In the genomic region with DNA sequence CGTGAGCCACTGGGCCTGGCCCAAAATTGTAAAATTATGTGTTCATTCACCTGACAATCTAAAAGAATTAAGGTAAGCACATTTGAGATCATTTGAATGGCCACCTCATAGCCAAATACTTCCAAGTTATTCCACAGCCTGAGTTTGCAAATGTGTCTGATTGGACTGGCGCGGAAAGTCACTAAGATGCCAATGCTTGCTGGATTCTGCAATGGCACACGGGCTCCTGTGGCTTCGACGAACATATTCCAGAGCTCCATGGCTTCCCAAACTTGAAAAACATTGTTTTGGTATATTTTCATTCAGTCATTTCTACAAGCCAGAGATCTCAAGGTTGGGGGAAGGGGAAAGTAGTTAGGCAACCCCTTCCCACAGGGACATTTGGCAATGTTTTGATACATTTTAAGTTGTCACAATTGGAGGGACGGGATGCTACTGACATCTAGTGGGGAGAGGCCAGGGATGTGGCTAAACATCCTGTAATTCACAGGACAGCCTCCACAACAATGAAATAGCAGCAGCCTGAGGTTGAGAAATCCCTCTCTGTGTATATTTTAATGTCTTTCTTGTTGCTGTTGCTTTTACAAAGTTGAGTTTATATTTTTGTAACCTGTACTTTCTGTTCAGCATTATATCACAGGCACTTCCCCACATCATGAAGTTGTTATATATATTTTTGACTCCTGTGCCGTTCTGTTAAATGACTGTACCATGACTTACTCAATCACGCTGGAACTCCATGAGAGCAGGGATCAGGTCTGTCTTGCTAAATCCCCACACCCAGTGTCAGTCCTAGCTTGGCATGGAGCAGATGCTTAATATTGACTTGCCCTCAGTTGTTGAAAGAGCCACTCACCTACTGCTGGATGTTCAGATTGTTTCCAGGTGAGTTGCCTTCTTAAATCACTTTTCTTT, we compare ENCODE assay signal across 1 cellular context.
TF ChIP-seq lines count a peak whose summit lies in the region.

No MANE protein-coding gene starts in this region.

TF ChIP-seq in SK-N-SH treated with all-trans-retinoic acid at 6 μM for 48 hours, 23 proteins besides CTCF, POLR2A, EP300 and RAD21 (continued from another document):
- TF ChIP-seq POU6F1 (CRISPR knock-in tag; IDR thresholded peaks at IDR 0.05; ENCODE audit: borderline replicate concordance, low read depth), result no peak
- no peak for TF ChIP-seq OSR1 (CRISPR knock-in tag; IDR thresholded peaks at IDR 0.05)
- TF ChIP-seq, protein P1, sequence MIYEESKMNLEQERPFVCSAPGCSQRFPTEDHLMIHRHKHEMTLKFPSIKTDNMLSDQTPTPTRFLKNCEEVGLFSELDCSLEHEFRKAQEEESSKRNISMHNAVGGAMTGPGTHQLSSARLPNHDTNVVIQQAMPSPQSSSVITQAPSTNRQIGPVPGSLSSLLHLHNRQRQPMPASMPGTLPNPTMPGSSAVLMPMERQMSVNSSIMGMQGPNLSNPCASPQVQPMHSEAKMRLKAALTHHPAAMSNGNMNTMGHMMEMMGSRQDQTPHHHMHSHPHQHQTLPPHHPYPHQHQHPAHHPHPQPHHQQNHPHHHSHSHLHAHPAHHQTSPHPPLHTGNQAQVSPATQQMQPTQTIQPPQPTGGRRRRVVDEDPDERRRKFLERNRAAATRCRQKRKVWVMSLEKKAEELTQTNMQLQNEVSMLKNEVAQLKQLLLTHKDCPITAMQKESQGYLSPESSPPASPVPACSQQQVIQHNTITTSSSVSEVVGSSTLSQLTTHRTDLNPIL (CRISPR knock-in tag; IDR thresholded peaks at IDR 0.05; ENCODE audit: low read depth), result no peak
- TF ChIP-seq TCF4 (CRISPR knock-in tag; IDR thresholded peaks at IDR 0.05; ENCODE audit: borderline replicate concordance), result no peak
- TF ChIP-seq, protein P2, sequence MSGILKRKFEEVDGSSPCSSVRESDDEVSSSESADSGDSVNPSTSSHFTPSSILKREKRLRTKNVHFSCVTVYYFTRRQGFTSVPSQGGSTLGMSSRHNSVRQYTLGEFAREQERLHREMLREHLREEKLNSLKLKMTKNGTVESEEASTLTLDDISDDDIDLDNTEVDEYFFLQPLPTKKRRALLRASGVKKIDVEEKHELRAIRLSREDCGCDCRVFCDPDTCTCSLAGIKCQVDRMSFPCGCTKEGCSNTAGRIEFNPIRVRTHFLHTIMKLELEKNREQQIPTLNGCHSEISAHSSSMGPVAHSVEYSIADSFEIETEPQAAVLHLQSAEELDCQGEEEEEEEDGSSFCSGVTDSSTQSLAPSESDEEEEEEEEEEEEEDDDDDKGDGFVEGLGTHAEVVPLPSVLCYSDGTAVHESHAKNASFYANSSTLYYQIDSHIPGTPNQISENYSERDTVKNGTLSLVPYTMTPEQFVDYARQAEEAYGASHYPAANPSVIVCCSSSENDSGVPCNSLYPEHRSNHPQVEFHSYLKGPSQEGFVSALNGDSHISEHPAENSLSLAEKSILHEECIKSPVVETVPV (CRISPR knock-in tag; IDR thresholded peaks at IDR 0.05), result no peak
- TF ChIP-seq ZNF565 (CRISPR knock-in tag; conservative IDR thresholded peaks at IDR 0.05; ENCODE audit: low read depth), result no peak
- no peak for TF ChIP-seq ZFP3 (CRISPR knock-in tag; IDR thresholded peaks at IDR 0.05)
- no peak for TF ChIP-seq ISL1 (CRISPR knock-in tag; IDR thresholded peaks at IDR 0.05)
- no peak for TF ChIP-seq ZFP30 (CRISPR knock-in tag; IDR thresholded peaks at IDR 0.05)
- TF ChIP-seq ESRRG (CRISPR knock-in tag; IDR thresholded peaks at IDR 0.05), result no peak
- TF ChIP-seq ZC3H10 (CRISPR knock-in tag; IDR thresholded peaks at IDR 0.05), result no peak
- no peak for TF ChIP-seq TOX (CRISPR knock-in tag; IDR thresholded peaks at IDR 0.05; ENCODE audit: borderline replicate concordance)
